Comparison of ENCODE assay signal across 8 cellular contexts in genomic region chr2:20448246-20449046, GRCh38. TPM values are rescaled to one million over a fixed set of nuclear protein-coding genes. Genes with fewer than 3 reads are reported as not detected.
A peak's percentile ranks its signal among the peaks of the same experiment; 100 is the strongest.
DNase-seq lines count a peak whose midpoint lies in the region; ATAC-seq and TF ChIP-seq lines count a peak whose summit lies in the region.

No MANE protein-coding gene starts in this region.

- peak overlapping the region; percentile 85 for H3K4me3 ChIP-seq in retinal pigment epithelial cell (ENCODE audit: low read length)

- ATAC-seq in GM21526 (IDR thresholded peaks at IDR 0.05; ENCODE audit: low FRiP score, unreplicated experiment) (no peak), HG02678 (IDR thresholded peaks at IDR 0.05; ENCODE audit: unreplicated experiment) (no peak), GM21423 (IDR thresholded peaks at IDR 0.05; ENCODE audit: unreplicated experiment) (no peak)

- peaks cover 12% of the 10 kb centered on the region for H3K4me1 Mint-ChIP-seq in activated T-helper 1 cell treated with anti-CD3 and anti-CD28 coated beads, Interleukin-12 subunit alpha, Interleukin-12 subunit beta, Interleukin-2, Interleukin-4 antibody, amounts not matched to agents 30 ng/mL and 10 ng/mL and 1 ng/mL, durations not matched to agents 14 hours and 24 hours and 36 hours (ENCODE audit: low read depth)

- intact Hi-C loops in activated T-helper 1 cell treated with anti-CD3 and anti-CD28 coated beads, Interleukin-12 subunit alpha, Interleukin-12 subunit beta, Interleukin-2, Interleukin-4 antibody, amounts not matched to agents 30 ng/mL and 10 ng/mL and 1 ng/mL, durations not matched to agents 14 hours and 24 hours and 36 hours (cut with micrococcal nuclease): loop anchor here (5.0 to 10.0 kb wide), 4 partner anchors 36 to 546 kb away; partner anchors contain the start of genes LDAH and TTC32

- peaks cover 64% of the 10 kb centered on the region for H3K27me3 Mint-ChIP-seq in activated T-helper 1 cell treated with anti-CD3 and anti-CD28 coated beads, Interleukin-12 subunit alpha, Interleukin-12 subunit beta, Interleukin-2, Interleukin-4 antibody, amounts not matched to agents 30 ng/mL and 10 ng/mL and 1 ng/mL, durations not matched to agents 14 hours and 24 hours and 36 hours (ENCODE audit: insufficient read depth)

- DNase-seq in NCI-H2171 treated with DMSO at 0.1 percent for 48 hours (lab: John Stamatoyannopoulos, UW) (peak; percentile 42), NCI-H2171 (lab: John Stamatoyannopoulos, UW) (no peak), hippocampal formation (lab: John Stamatoyannopoulos, UW) (peak; percentile 31 to 55), retinal pigment epithelial cell (ENCODE audit: low read depth) (no peak)
- DNase-seq in activated T-helper 1 cell treated with anti-CD3 and anti-CD28 coated beads, Interleukin-12 subunit alpha, Interleukin-12 subunit beta, Interleukin-2, Interleukin-4 antibody, amounts not matched to agents 30 ng/mL and 10 ng/mL and 1 ng/mL, durations not matched to agents 14 hours and 24 hours and 36 hours (ENCODE audit: low spot score): no peak

- peaks cover 2% of the 10 kb centered on the region for H3K36me3 Mint-ChIP-seq in activated T-helper 1 cell treated with anti-CD3 and anti-CD28 coated beads, Interleukin-12 subunit alpha, Interleukin-12 subunit beta, Interleukin-2, Interleukin-4 antibody, amounts not matched to agents 30 ng/mL and 10 ng/mL and 1 ng/mL, durations not matched to agents 14 hours and 24 hours and 36 hours (ENCODE audit: low read depth)

- H3K4me3 Mint-ChIP-seq in activated T-helper 1 cell treated with anti-CD3 and anti-CD28 coated beads, Interleukin-12 subunit alpha, Interleukin-12 subunit beta, Interleukin-2, Interleukin-4 antibody, amounts not matched to agents 30 ng/mL and 10 ng/mL and 1 ng/mL, durations not matched to agents 14 hours and 24 hours and 36 hours: peak overlapping the region; percentile 81

- TF ChIP-seq CTCF in retinal pigment epithelial cell (conservative IDR thresholded peaks at IDR 0.05; ENCODE audit: low read depth, low read length): no peak

- no peak overlapping the region for H3K27ac Mint-ChIP-seq in activated T-helper 1 cell treated with anti-CD3 and anti-CD28 coated beads, Interleukin-12 subunit alpha, Interleukin-12 subunit beta, Interleukin-2, Interleukin-4 antibody, amounts not matched to agents 30 ng/mL and 10 ng/mL and 1 ng/mL, durations not matched to agents 14 hours and 24 hours and 36 hours

- no peaks in the 10 kb centered on the region for H3K9me3 Mint-ChIP-seq in activated T-helper 1 cell treated with anti-CD3 and anti-CD28 coated beads, Interleukin-12 subunit alpha, Interleukin-12 subunit beta, Interleukin-2, Interleukin-4 antibody, amounts not matched to agents 30 ng/mL and 10 ng/mL and 1 ng/mL, durations not matched to agents 14 hours and 24 hours and 36 hours

RNA-seq across cellular contexts. Expression of gene RHOB, which starts 1.6 kb away (rescaled TPM):
- 27.6 and 29.6 TPM in 2 replicates for total RNA-seq in activated T-helper 1 cell treated with anti-CD3 and anti-CD28 coated beads, Interleukin-12 subunit alpha, Interleukin-12 subunit beta, Interleukin-2, Interleukin-4 antibody, amounts not matched to agents 30 ng/mL and 10 ng/mL and 1 ng/mL, durations not matched to agents 14 hours and 24 hours and 36 hours

Comparison
In these comparisons a context has a peak if more than half of its experiments do, and no peak if none do; other contexts are left out.
1. DNase-seq: peak in NCI-H2171 treated with DMSO at 0.1 percent for 48 hours (single experiment) and hippocampal formation (2 of 2); none in NCI-H2171 (single experiment), activated T-helper 1 cell treated with anti-CD3 and anti-CD28 coated beads, Interleukin-12 subunit alpha, Interleukin-12 subunit beta, Interleukin-2, Interleukin-4 antibody, amounts not matched to agents 30 ng/mL and 10 ng/mL and 1 ng/mL, durations not matched to agents 14 hours and 24 hours and 36 hours (single experiment) and retinal pigment epithelial cell (single experiment).